In the genomic region with DNA sequence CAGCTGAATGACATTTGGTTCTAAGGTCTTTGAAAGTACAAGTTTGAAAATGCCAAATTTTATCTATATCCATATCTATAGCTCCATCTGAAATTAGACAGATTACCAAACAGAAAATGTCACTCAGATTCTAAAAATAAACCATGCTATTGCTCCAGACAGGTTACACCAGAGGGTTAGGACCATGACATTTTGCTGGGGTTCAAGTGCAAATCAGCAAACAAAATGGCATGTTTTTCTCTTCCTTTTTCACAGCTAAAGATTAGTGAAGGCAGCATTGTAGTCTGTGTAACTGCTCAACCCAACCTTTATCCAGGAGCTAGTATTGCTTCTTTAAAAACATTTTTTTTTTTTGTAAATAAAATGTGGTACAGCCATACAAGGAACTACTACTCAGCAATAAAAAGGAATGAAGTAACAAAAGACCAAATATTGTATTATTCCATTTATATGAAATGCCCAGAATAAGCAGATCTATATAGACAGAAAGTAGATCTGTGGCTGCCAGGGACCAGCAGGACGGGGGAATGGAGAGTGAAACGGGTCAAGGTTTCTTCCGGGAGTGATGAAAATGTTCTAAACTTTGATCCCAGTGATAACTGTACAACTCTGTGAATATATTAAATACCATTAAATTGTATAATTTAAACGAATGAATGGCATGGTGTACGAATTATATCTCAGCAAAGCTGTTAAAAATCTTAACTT, we compare ENCODE assay signal across 15 cellular contexts. TPM values are rescaled to one million over a fixed set of nuclear protein-coding genes. Genes with fewer than 3 reads are reported as not detected.
DNase-seq lines count a peak whose midpoint lies in the region; ATAC-seq lines count a peak whose summit lies in the region.
"Had no signal": no experiment of that assay in that cellular context is flagged by ENCODE, and none has a peak within 500 bp of the region (broad histone marks: within the 10 kb centered on the region; RNA-seq: fewer than 3 reads in every experiment).

No MANE protein-coding gene starts in this region.

- H3K36me3 Mint-ChIP-seq in activated CD4-positive, alpha-beta T cell treated with anti-CD3 and anti-CD28 coated beads, Interleukin-2, amount 10 ng/mL, durations not matched to agents 24 days and 14 days (ENCODE audit: low read depth), result peaks cover 25% of the 10 kb centered on the region
- peaks cover 1% of the 10 kb centered on the region for H3K36me3 Mint-ChIP-seq in central memory CD8-positive, alpha-beta T cell (ENCODE audit: insufficient read depth)

- H3K4me3 ChIP-seq in skeletal muscle tissue (ENCODE audit: low read length in 3 of 3), result no peak overlapping the region
- H3K4me3 ChIP-seq: GM23248, thoracic aorta had no signal

- no peaks in the 10 kb centered on the region for H3K27me3 Mint-ChIP-seq in activated CD4-positive, alpha-beta T cell treated with anti-CD3 and anti-CD28 coated beads, Interleukin-2, amount 10 ng/mL, durations not matched to agents 24 days and 14 days
- no peaks in the 10 kb centered on the region for H3K27me3 Mint-ChIP-seq in central memory CD8-positive, alpha-beta T cell

- H3K36me3 ChIP-seq in skeletal muscle tissue (ENCODE audit: control insufficient read depth in 3 of 3, insufficient read depth in 3 of 3, low read length in 3 of 3), result no peaks in the 10 kb centered on the region
- H3K36me3 ChIP-seq: thoracic aorta had no signal

- peak overlapping the region; percentile 77 for H3K27ac Mint-ChIP-seq in activated CD4-positive, alpha-beta T cell treated with anti-CD3 and anti-CD28 coated beads, Interleukin-2, amount 10 ng/mL, durations not matched to agents 24 days and 14 days
- peak overlapping the region; percentile 91 for H3K27ac Mint-ChIP-seq in central memory CD8-positive, alpha-beta T cell (ENCODE audit: low read depth)

- peaks cover 55% of the 10 kb centered on the region for H3K4me1 Mint-ChIP-seq in activated CD4-positive, alpha-beta T cell treated with anti-CD3 and anti-CD28 coated beads, Interleukin-2, amount 10 ng/mL, durations not matched to agents 24 days and 14 days
- peaks cover 63% of the 10 kb centered on the region for H3K4me1 Mint-ChIP-seq in central memory CD8-positive, alpha-beta T cell

- DNase-seq in activated CD4-positive, alpha-beta T cell treated with anti-CD3 and anti-CD28 coated beads, Interleukin-2, amount 10 ng/mL, durations not matched to agents 24 days and 14 days, result no peak
- no peak for DNase-seq in activated CD4-positive, alpha-beta T cell treated with anti-CD3 and anti-CD28 coated beads for 1 hour
- DNase-seq in MV-4-11 (lab: John Stamatoyannopoulos, UW) (peak; percentile 3), ecto neural progenitor cell (ENCODE audit: low spot score) (no peak), NCI-H774 (lab: John Stamatoyannopoulos, UW) (no peak)
- DNase-seq in central memory CD8-positive, alpha-beta T cell (ENCODE audit: low spot score in 2 of 2), result no peak
- DNase-seq: anterior cingulate cortex, GM23248, mammary epithelial cell, NCI-H187 treated with DMSO at 0.1 percent for 48 hours had no signal

- H3K9me3 Mint-ChIP-seq in activated CD4-positive, alpha-beta T cell treated with anti-CD3 and anti-CD28 coated beads, Interleukin-2, amount 10 ng/mL, durations not matched to agents 24 days and 14 days, result no peaks in the 10 kb centered on the region
- no peaks in the 10 kb centered on the region for H3K9me3 Mint-ChIP-seq in central memory CD8-positive, alpha-beta T cell

- H3K4me3 Mint-ChIP-seq in activated CD4-positive, alpha-beta T cell treated with anti-CD3 and anti-CD28 coated beads, Interleukin-2, amount 10 ng/mL, durations not matched to agents 24 days and 14 days, result peak overlapping the region; percentile 80
- peak overlapping the region; percentile 68 for H3K4me3 Mint-ChIP-seq in central memory CD8-positive, alpha-beta T cell

- no peak for ATAC-seq in central memory CD8-positive, alpha-beta T cell (replicated peaks; ENCODE audit: extremely low read depth, poor library complexity, severe bottlenecking)
- no peak for ATAC-seq in GM19397 (IDR thresholded peaks at IDR 0.05; ENCODE audit: unreplicated experiment)
- ATAC-seq: SK-N-SH treated with all-trans-retinoic acid at 6 μM for 48 hours had no signal

- H3K9me3 ChIP-seq in skeletal muscle tissue (ENCODE audit: control insufficient read depth in 3 of 3, low read length in 3 of 3), result no peaks in the 10 kb centered on the region
- H3K9me3 ChIP-seq: thoracic aorta had no signal

- no peaks in the 10 kb centered on the region for H3K27me3 ChIP-seq in skeletal muscle tissue (ENCODE audit: control insufficient read depth in 3 of 3, insufficient read depth in 3 of 3, low read length in 3 of 3)

- peak overlapping the region; percentile 41 for H3K27ac ChIP-seq in skeletal muscle tissue (ENCODE audit: low read depth, low read length)
- H3K27ac ChIP-seq: C4-2B, GM23248 had no signal

- peaks cover 23 to 46% (median 27%) of the 10 kb centered on the region in 3 donors for H3K4me1 ChIP-seq in skeletal muscle tissue (ENCODE audit: control insufficient read depth in 3 of 3, insufficient read depth in 3 of 3, low read length in 3 of 3)

- intact Hi-C loops in activated CD4-positive, alpha-beta T cell treated with anti-CD3 and anti-CD28 coated beads, Interleukin-2, amount 10 ng/mL, durations not matched to agents 24 days and 14 days (cut with micrococcal nuclease), result loop anchor here (1.0 to 10.0 kb wide), 3 partner anchors 17 to 1387 kb away; no protein-coding TSS in a partner anchor

- no peak overlapping the region for H3K9ac ChIP-seq in skeletal muscle tissue (ENCODE audit: low read depth in 1 of 3, low read length in 3 of 3)
- H3K9ac ChIP-seq: GM23248 had no signal

RNA-seq across cellular contexts. Expression of a gene that starts 18.2 kb away (rescaled TPM):
- 43.4 and 44.0 TPM in 2 replicates for total RNA-seq in activated CD4-positive, alpha-beta T cell treated with anti-CD3 and anti-CD28 coated beads, Interleukin-2, amount 10 ng/mL, durations not matched to agents 24 days and 14 days
- 53.8 TPM for total RNA-seq in skeletal muscle tissue
